ENCODE assay signal across 14 cellular contexts in genomic region chr6:145206247-145206907, GRCh38.
DNase-seq lines count a peak whose midpoint lies in the region; ATAC-seq and TF ChIP-seq lines count a peak whose summit lies in the region.
"Had no signal": no experiment of that assay in that cellular context is flagged by ENCODE, and none has a peak within 500 bp of the region (broad histone marks: within the 10 kb centered on the region; RNA-seq: fewer than 3 reads in every experiment).

No MANE protein-coding gene starts in this region.

- H2AFZ ChIP-seq in neural cell (ENCODE audit: low read depth, low read length) = no peak overlapping the region

- no peaks in the 10 kb centered on the region for H3K27me3 ChIP-seq in neural cell (ENCODE audit: insufficient read depth, low read depth, low read length)
- H3K27me3 ChIP-seq in transverse colon = no peaks in the 10 kb centered on the region

- H3K9me3 ChIP-seq in neural cell (ENCODE audit: low read length) (no peaks in the 10 kb centered on the region), transverse colon (no peaks in the 10 kb centered on the region)
- H3K9me3 ChIP-seq: prostate gland had no signal

- ATAC-seq in GM21619 (IDR thresholded peaks at IDR 0.05; ENCODE audit: unreplicated experiment) = no peak
- ATAC-seq: CD8-positive, alpha-beta T cell; stimulated activated naive B cell treated with anti-CD40 and anti-IgM and Interleukin-4, amounts not matched to agents 10 μg/mL and 1 μg/mL and 100 μg/mL, for 72 hours had no signal

- DNase-seq in EL = peak; percentile 77
- DNase-seq in NCI-H146 (lab: John Stamatoyannopoulos, UW) = peak; percentile 64
- DNase-seq in choroid plexus epithelial cell (ENCODE audit: low read depth) = peak; percentile 61
- no peak for DNase-seq in mucosa of gallbladder (ENCODE audit: low spot score)
- DNase-seq in NCI-H2107 (lab: John Stamatoyannopoulos, UW) = no peak
- DNase-seq in transverse colon = no peak
- DNase-seq: CD8-positive, alpha-beta T cell; hypothalamus; NCI-H510A treated with DMSO at 0.1 percent for 48 hours; SHP77; stimulated activated naive B cell treated with anti-CD40 and anti-IgM and Interleukin-4, amounts not matched to agents 10 μg/mL and 1 μg/mL and 100 μg/mL, for 72 hours had no signal

- no peak overlapping the region for H3K4me2 ChIP-seq in neural cell (ENCODE audit: low read length)

- no peak for TF ChIP-seq RAD21 in neural cell (conservative IDR thresholded peaks at IDR 0.05)

- H3K9me2 ChIP-seq in neural cell (ENCODE audit: insufficient read depth, low read length) = no peaks in the 10 kb centered on the region

- H3K79me2 ChIP-seq in neural cell (replicated peaks; ENCODE audit: insufficient read depth, low read length) = no peaks in the 10 kb centered on the region

- no peaks in the 10 kb centered on the region for H3K4me1 ChIP-seq in transverse colon
- H3K4me1 ChIP-seq: prostate gland had no signal

- no peak for TF ChIP-seq CTCF in choroid plexus epithelial cell (conservative IDR thresholded peaks at IDR 0.05; ENCODE audit: low read depth, low read length)
- no peak for TF ChIP-seq CTCF in neural cell (IDR thresholded peaks at IDR 0.05; ENCODE audit: poor library complexity, severe bottlenecking)
- no peak for TF ChIP-seq CTCF in transverse colon (IDR thresholded peaks at IDR 0.05)

- no peak for TF ChIP-seq EP300 in neural cell (conservative IDR thresholded peaks at IDR 0.05; ENCODE audit: poor library complexity, severe bottlenecking)
- no peak for TF ChIP-seq EP300 in transverse colon (IDR thresholded peaks at IDR 0.05; ENCODE audit: low read depth)

- H3K4me3 ChIP-seq in choroid plexus epithelial cell (ENCODE audit: low read depth, low read length) (no peak overlapping the region), neural cell (ENCODE audit: low read length) (no peak overlapping the region), transverse colon (no peak overlapping the region)
- H3K4me3 ChIP-seq: prostate gland had no signal

- H3F3A ChIP-seq in neural cell (ENCODE audit: insufficient read depth, low read length, poor library complexity, severe bottlenecking) = no peaks in the 10 kb centered on the region

- no peak overlapping the region for H3K27ac ChIP-seq in neural cell (ENCODE audit: low read length)
- no peak overlapping the region for H3K27ac ChIP-seq in transverse colon

- H4K20me1 ChIP-seq in neural cell (ENCODE audit: insufficient read depth) = no peaks in the 10 kb centered on the region

- WGBS in transverse colon (ENCODE audit: low coverage in 1 of 2), 2 donors = 60 to 77% methylated on average over 7 of the region's 7 CpGs

- no peaks in the 10 kb centered on the region for H3K36me3 ChIP-seq in neural cell (ENCODE audit: insufficient read depth, low read length)
- H3K36me3 ChIP-seq in transverse colon = no peaks in the 10 kb centered on the region
- H3K36me3 ChIP-seq: prostate gland had no signal

- in situ Hi-C loops in transverse colon (cut with MboI; ENCODE audit: low pct_ligation_motif_present in 1 of 4, low pct_unique_long_range_greater_than_20kb in 1 of 4, low sequenced_read_pairs in 3 of 4) = loop anchor here in 3 of 4 donors (25.0 kb wide), 1 partner anchor 619 kb away; no protein-coding TSS in a partner anchor

- intact Hi-C loops in transverse colon (cut with DNase I; ENCODE audit: low total_unique reads) = no loop called here

- no peak overlapping the region for H3K9ac ChIP-seq in neural cell (ENCODE audit: low read length)

- TF ChIP-seq POLR2A in transverse colon (IDR thresholded peaks at IDR 0.05) = no peak

TF ChIP-seq in neural cell, 6 proteins besides CTCF, POLR2A, EP300 and RAD21:
- no peak for TF ChIP-seq EZH2 (IDR thresholded peaks at IDR 0.05; ENCODE audit: borderline replicate concordance, insufficient read depth, low read length, poor library complexity, severe bottlenecking)
- peak; percentile 34 for TF ChIP-seq POLR2AphosphoS5 (IDR thresholded peaks at IDR 0.05)

Comparison
In these comparisons a context has a peak if more than half of its experiments do, and no peak if none do; other contexts are left out.
1. DNase-seq: peak in EL (single experiment), NCI-H146 (single experiment) and choroid plexus epithelial cell (single experiment); none in mucosa of gallbladder (single experiment), NCI-H2107 (single experiment) and transverse colon (single experiment).